ENCODE assay signal across 9 cellular contexts in the genomic region with DNA sequence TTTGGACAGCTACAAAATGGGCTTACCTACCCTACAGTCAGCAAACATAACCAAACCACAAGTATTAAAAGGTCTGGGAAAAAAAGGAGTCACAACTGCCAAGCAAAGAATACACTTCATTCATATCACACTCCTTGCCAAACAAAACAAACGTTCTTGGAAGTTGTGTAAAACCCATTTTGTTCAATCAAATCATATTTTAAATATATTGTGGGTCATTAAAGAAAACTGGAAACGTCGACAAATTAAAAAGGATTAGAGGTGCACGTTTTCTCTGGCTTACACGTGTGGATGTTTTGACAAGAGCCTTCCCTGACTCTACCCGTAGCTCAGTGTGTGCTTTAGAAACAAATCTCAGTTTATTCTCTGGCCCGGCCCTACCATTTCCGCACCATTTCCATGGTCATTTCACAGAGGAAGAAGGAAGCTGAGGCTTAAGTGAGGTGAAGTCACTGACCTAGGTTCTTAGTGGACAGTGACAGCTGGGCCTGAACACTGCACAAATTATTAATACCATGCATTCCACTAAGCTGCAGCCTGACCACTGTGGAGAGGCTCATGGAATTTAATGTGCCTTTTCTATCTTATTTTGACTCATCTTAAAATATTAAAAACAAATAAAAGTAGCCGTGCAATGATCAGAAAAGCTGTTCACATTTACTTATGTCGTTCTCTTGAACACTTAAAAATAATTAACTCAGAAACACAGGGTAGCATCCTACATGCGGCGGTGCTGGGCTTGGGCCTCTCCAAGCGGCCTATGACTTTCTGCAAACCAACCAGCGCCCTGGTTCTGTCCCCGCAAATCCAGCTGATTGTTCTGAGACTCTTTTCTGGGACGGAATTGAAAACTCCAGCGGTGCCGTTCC. TPM values are rescaled to one million over a fixed set of nuclear protein-coding genes. Genes with fewer than 3 reads are reported as not detected.
DNase-seq lines count a peak whose midpoint lies in the region; ATAC-seq and TF ChIP-seq lines count a peak whose summit lies in the region.
"Had no signal": no experiment of that assay in that cellular context is flagged by ENCODE, and none has a peak within 500 bp of the region (broad histone marks: within the 10 kb centered on the region; RNA-seq: fewer than 3 reads in every experiment).

No MANE protein-coding gene starts in this region.

- peaks cover 15% of the 10 kb centered on the region for H3K4me1 Mint-ChIP-seq in activated CD4-positive, alpha-beta T cell treated with anti-CD3 and anti-CD28 coated beads, Interleukin-2, amount 10 ng/mL, durations not matched to agents 24 days and 14 days

- intact Hi-C loops in activated CD4-positive, alpha-beta T cell treated with anti-CD3 and anti-CD28 coated beads, Interleukin-2, amount 10 ng/mL, durations not matched to agents 24 days and 14 days (cut with micrococcal nuclease), result no loop called here

- H3K9me3 Mint-ChIP-seq in activated CD4-positive, alpha-beta T cell treated with anti-CD3 and anti-CD28 coated beads, Interleukin-2, amount 10 ng/mL, durations not matched to agents 24 days and 14 days, result no peaks in the 10 kb centered on the region

- TF ChIP-seq CTCF in fibroblast of the aortic adventitia (IDR thresholded peaks at IDR 0.05; ENCODE audit: insufficient read depth, low read length), result no peak

- peaks cover 2% of the 10 kb centered on the region for H3K27me3 Mint-ChIP-seq in activated CD4-positive, alpha-beta T cell treated with anti-CD3 and anti-CD28 coated beads, Interleukin-2, amount 10 ng/mL, durations not matched to agents 24 days and 14 days

- peak overlapping the region; percentile 76 for H3K27ac Mint-ChIP-seq in activated CD4-positive, alpha-beta T cell treated with anti-CD3 and anti-CD28 coated beads, Interleukin-2, amount 10 ng/mL, durations not matched to agents 24 days and 14 days

- H3K4me3 ChIP-seq in fibroblast of the aortic adventitia (ENCODE audit: low read depth, low read length), result peak overlapping the region; percentile 71

- H3K36me3 Mint-ChIP-seq in activated CD4-positive, alpha-beta T cell treated with anti-CD3 and anti-CD28 coated beads, Interleukin-2, amount 10 ng/mL, durations not matched to agents 24 days and 14 days (ENCODE audit: low read depth), result no peaks in the 10 kb centered on the region

- peak overlapping the region; percentile 85 for H3K4me3 Mint-ChIP-seq in activated CD4-positive, alpha-beta T cell treated with anti-CD3 and anti-CD28 coated beads, Interleukin-2, amount 10 ng/mL, durations not matched to agents 24 days and 14 days

- no peak for ATAC-seq in HG02623 (IDR thresholded peaks at IDR 0.05; ENCODE audit: unreplicated experiment)

- no peak for DNase-seq in activated CD4-positive, alpha-beta T cell treated with anti-CD3 and anti-CD28 coated beads, Interleukin-2, amount 10 ng/mL, durations not matched to agents 24 days and 14 days
- no peak for DNase-seq in activated CD4-positive, alpha-beta T cell treated with anti-CD3 and anti-CD28 coated beads, Interleukin-2, amount 50 U/mL, for 4 hours
- peak; percentile 7 for DNase-seq in SW480 (ENCODE audit: low spot score)
- peak; percentile 81 for DNase-seq in fibroblast of the aortic adventitia (ENCODE audit: low read depth)
- peak; percentile 6 for DNase-seq in non-pigmented ciliary epithelial cell (ENCODE audit: low read depth)
- DNase-seq in NCI-H345 (lab: John Stamatoyannopoulos, UW), result no peak
- no peak for DNase-seq in central memory CD4-positive, alpha-beta T cell

RNA-seq across cellular contexts. Expression of gene CEP112, which starts 1.0 kb away (rescaled TPM):
- total RNA-seq in activated CD4-positive, alpha-beta T cell treated with anti-CD3 and anti-CD28 coated beads, Interleukin-2, amount 10 ng/mL, durations not matched to agents 24 days and 14 days, result 1.3 and 2.0 TPM in 2 replicates
- total RNA-seq in fibroblast of the aortic adventitia (ENCODE audit: low replicate concordance), result 7.2 and 10.6 TPM in 2 replicates

RNA-seq across cellular contexts. Expression of gene APOH, which starts 38.2 kb away (rescaled TPM):
- not detected in 2 replicates for total RNA-seq in activated CD4-positive, alpha-beta T cell treated with anti-CD3 and anti-CD28 coated beads, Interleukin-2, amount 10 ng/mL, durations not matched to agents 24 days and 14 days
- not detected in 2 replicates for total RNA-seq in fibroblast of the aortic adventitia (ENCODE audit: low replicate concordance)
- total RNA-seq: glomerular endothelial cell had no signal

Comparison
In these comparisons a context has a peak if more than half of its experiments do, and no peak if none do; other contexts are left out.
1. DNase-seq: peak in SW480 (single experiment), fibroblast of the aortic adventitia (single experiment) and non-pigmented ciliary epithelial cell (single experiment); none in activated CD4-positive, alpha-beta T cell treated with anti-CD3 and anti-CD28 coated beads, Interleukin-2, amount 10 ng/mL, durations not matched to agents 24 days and 14 days (single experiment), activated CD4-positive, alpha-beta T cell treated with anti-CD3 and anti-CD28 coated beads, Interleukin-2, amount 50 U/mL, for 4 hours (0 of 2), NCI-H345 (single experiment) and central memory CD4-positive, alpha-beta T cell (single experiment).